Comparison of ENCODE assay signal across 14 cellular contexts in the genomic region with DNA sequence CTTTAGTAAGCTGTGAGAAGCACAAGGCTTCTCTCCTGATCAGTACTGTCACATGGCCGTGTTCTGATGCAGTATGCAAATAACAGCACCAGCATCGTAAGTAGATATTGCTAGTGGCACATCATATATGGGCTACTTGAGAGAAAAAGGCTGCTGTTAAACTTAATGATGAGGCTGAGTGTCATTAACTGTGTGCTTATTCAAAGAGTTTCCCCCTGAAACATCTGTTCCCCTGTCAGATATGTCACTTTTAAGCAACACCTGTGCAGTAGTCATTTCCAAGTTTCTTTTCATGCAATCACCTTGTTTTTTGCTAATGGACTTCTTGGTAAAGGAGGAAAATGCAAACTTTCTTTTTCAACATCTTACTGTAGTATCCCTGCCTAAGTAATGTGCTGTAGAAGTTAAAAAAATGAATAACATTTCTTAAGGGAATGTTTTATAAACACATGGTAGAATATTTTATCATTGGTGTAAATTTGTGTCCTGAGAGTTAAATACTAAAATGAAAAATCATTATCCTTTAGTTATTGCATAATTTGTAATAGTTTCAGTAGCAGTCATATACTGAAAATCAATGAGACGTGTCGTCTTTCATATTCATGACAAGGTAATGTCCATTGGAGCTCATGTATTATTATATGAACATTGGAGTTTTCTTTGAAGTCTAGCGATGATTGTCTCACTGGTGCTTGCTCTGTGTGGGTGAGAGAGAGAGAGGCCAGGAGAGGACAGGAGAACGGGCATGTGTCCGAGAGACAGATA.
DNase-seq lines count a peak whose midpoint lies in the region; ATAC-seq and TF ChIP-seq lines count a peak whose summit lies in the region.
"Had no signal": no experiment of that assay in that cellular context is flagged by ENCODE, and none has a peak within 500 bp of the region (broad histone marks: within the 10 kb centered on the region; RNA-seq: fewer than 3 reads in every experiment).

No MANE protein-coding gene starts in this region.

- H3K27me3 Mint-ChIP-seq in activated CD4-positive, alpha-beta T cell treated with anti-CD3 and anti-CD28 coated beads, Interleukin-2, amount 10 ng/mL, durations not matched to agents 7 days and 5 days, result no peaks in the 10 kb centered on the region
- H3K27me3 Mint-ChIP-seq: central memory CD8-positive, alpha-beta T cell had no signal

- no peak for TF ChIP-seq CTCF in neural cell (IDR thresholded peaks at IDR 0.05; ENCODE audit: poor library complexity, severe bottlenecking)

- DNase-seq in NCI-H187 treated with DMSO at 0.1 percent for 48 hours (lab: John Stamatoyannopoulos, UW) (peak; percentile 23), NCI-H187 (lab: John Stamatoyannopoulos, UW) (no peak), NCI-H2029 treated with DMSO at 0.1 percent for 48 hours (lab: John Stamatoyannopoulos, UW) (no peak), T1000 (lab: John Stamatoyannopoulos, UW) (no peak)
- DNase-seq in activated CD4-positive, alpha-beta T cell treated with anti-CD3 and anti-CD28 coated beads, Interleukin-2, amount 10 ng/mL, durations not matched to agents 7 days and 5 days, result no peak
- DNase-seq: activated T-cell treated with anti-CD3 and anti-CD28 coated beads, Interleukin-2, amount 50 U/mL, for 48 hours; heart right ventricle; NCI-H446 had no signal

- TF ChIP-seq RAD21 in neural cell (conservative IDR thresholded peaks at IDR 0.05), result no peak

- H3F3A ChIP-seq in neural cell (ENCODE audit: insufficient read depth, low read length, poor library complexity, severe bottlenecking), result no peaks in the 10 kb centered on the region

- H4K20me1 ChIP-seq in neural cell (ENCODE audit: insufficient read depth), result no peaks in the 10 kb centered on the region

- ATAC-seq in HG02588 (IDR thresholded peaks at IDR 0.05; ENCODE audit: unreplicated experiment) (peak; percentile 90), HG03439 (IDR thresholded peaks at IDR 0.05; ENCODE audit: unreplicated experiment) (peak; percentile 91)
- ATAC-seq: A549, heart right ventricle had no signal

- H3K9ac ChIP-seq in neural cell (ENCODE audit: low read length), result no peak overlapping the region

- H3K9me3 ChIP-seq in neural cell (ENCODE audit: low read length), result no peaks in the 10 kb centered on the region

- peak overlapping the region; percentile 45 for H3K4me3 ChIP-seq in neural cell (ENCODE audit: low read length)
- H3K4me3 ChIP-seq: A549, heart right ventricle, smooth muscle cell had no signal

- POLR2A ChIA-PET in activated CD4-positive, alpha-beta T cell treated with anti-CD3 and anti-CD28 coated beads, Interleukin-2, amount 10 ng/mL, durations not matched to agents 7 days and 5 days (lab: Charles Lee), result no interaction called here

- H3K36me3 ChIP-seq in neural cell (ENCODE audit: insufficient read depth, low read length), result no peaks in the 10 kb centered on the region
- H3K36me3 ChIP-seq: heart right ventricle had no signal

- peak overlapping the region; percentile 59 for H3K27ac ChIP-seq in neural cell (ENCODE audit: low read length)
- H3K27ac ChIP-seq: A549, heart right ventricle had no signal

- H3K9me2 ChIP-seq in neural cell (ENCODE audit: insufficient read depth, low read length), result no peaks in the 10 kb centered on the region

- H3K27ac Mint-ChIP-seq in activated CD4-positive, alpha-beta T cell treated with anti-CD3 and anti-CD28 coated beads, Interleukin-2, amount 10 ng/mL, durations not matched to agents 7 days and 5 days, result no peak overlapping the region

- no peak overlapping the region for H3K4me2 ChIP-seq in neural cell (ENCODE audit: low read length)
- H3K4me2 ChIP-seq: A549, smooth muscle cell had no signal

- peaks cover 11% of the 10 kb centered on the region for H3K36me3 Mint-ChIP-seq in activated CD4-positive, alpha-beta T cell treated with anti-CD3 and anti-CD28 coated beads, Interleukin-2, amount 10 ng/mL, durations not matched to agents 7 days and 5 days (ENCODE audit: low read depth)

- CTCF ChIA-PET in activated CD4-positive, alpha-beta T cell treated with anti-CD3 and anti-CD28 coated beads, Interleukin-2, amount 10 ng/mL, durations not matched to agents 7 days and 5 days (lab: Charles Lee), result interaction anchor here (1.1 kb wide), 1 partner anchor 13 kb away, joined by 3 read pairs; no protein-coding TSS in a partner anchor

- peaks cover 16% of the 10 kb centered on the region for H3K9me3 Mint-ChIP-seq in activated CD4-positive, alpha-beta T cell treated with anti-CD3 and anti-CD28 coated beads, Interleukin-2, amount 10 ng/mL, durations not matched to agents 7 days and 5 days

- H3K4me1 Mint-ChIP-seq in activated CD4-positive, alpha-beta T cell treated with anti-CD3 and anti-CD28 coated beads, Interleukin-2, amount 10 ng/mL, durations not matched to agents 7 days and 5 days, result no peaks in the 10 kb centered on the region

- H2AFZ ChIP-seq in neural cell (ENCODE audit: low read depth, low read length), result no peak overlapping the region

- TF ChIP-seq EP300 in neural cell (conservative IDR thresholded peaks at IDR 0.05; ENCODE audit: poor library complexity, severe bottlenecking), result peak; percentile 7

- H3K4me3 Mint-ChIP-seq in activated CD4-positive, alpha-beta T cell treated with anti-CD3 and anti-CD28 coated beads, Interleukin-2, amount 10 ng/mL, durations not matched to agents 7 days and 5 days, result no peak overlapping the region
- H3K4me3 Mint-ChIP-seq: central memory CD8-positive, alpha-beta T cell had no signal

- no peaks in the 10 kb centered on the region for H3K79me2 ChIP-seq in neural cell (replicated peaks; ENCODE audit: insufficient read depth, low read length)

- no peaks in the 10 kb centered on the region for H3K27me3 ChIP-seq in neural cell (ENCODE audit: insufficient read depth, low read depth, low read length)
- H3K27me3 ChIP-seq: heart right ventricle had no signal

TF ChIP-seq in neural cell, 6 proteins besides CTCF, POLR2A, EP300 and RAD21:
- TF ChIP-seq SMC3 (conservative IDR thresholded peaks at IDR 0.05; ENCODE audit: poor library complexity) (peak; percentile 33), POLR2AphosphoS5 (IDR thresholded peaks at IDR 0.05) (peak; percentile 33), TAF1 (IDR thresholded peaks at IDR 0.05; ENCODE audit: low read depth) (no peak)
